1 cellular context compared by ENCODE assay signal in genomic region chr14:24036180-24036962, GRCh38.
TF ChIP-seq lines count a peak whose summit lies in the region.

No MANE protein-coding gene starts in this region.

TF ChIP-seq in GM12878, 131 proteins besides CTCF, POLR2A, EP300 and RAD21:
- TF ChIP-seq NBN (IDR thresholded peaks at IDR 0.05) = peak; percentile 56; the same call in 1 of the 2 replicates
- 0 out of 2 replicates have a peak, but pooled peaks have one; percentile 36 for TF ChIP-seq IRF5 (IDR thresholded peaks at IDR 0.05; ENCODE audit: borderline replicate concordance)
- peak; percentile 47 for TF ChIP-seq IKZF1 (conservative IDR thresholded peaks at IDR 0.05)
- peak; percentile 68; the same call in 1 of the 2 replicates for TF ChIP-seq HDGF (IDR thresholded peaks at IDR 0.05)
- TF ChIP-seq MLLT1 (IDR thresholded peaks at IDR 0.05) = peak; percentile 63; the same call in 1 of the 2 replicates
- TF ChIP-seq SMARCA5 (IDR thresholded peaks at IDR 0.05) = peak; percentile 71; the same call in 1 of the 2 replicates
- TF ChIP-seq EED (IDR thresholded peaks at IDR 0.05; ENCODE audit: low read depth) = peak; percentile 31; the same call in 1 of the 2 replicates
- peak; percentile 17; the same call in 1 of the 2 replicates for TF ChIP-seq TCF12 (IDR thresholded peaks at IDR 0.05; ENCODE audit: low read depth, low read length)
- peak; percentile 5; the same call in 1 of the 2 replicates for TF ChIP-seq RUNX3 (IDR thresholded peaks at IDR 0.05; ENCODE audit: low read length)
- TF ChIP-seq POLR2AphosphoS5 (IDR thresholded peaks at IDR 0.05; ENCODE audit: low read length) = peak; percentile 40; the same call in 1 of the 2 replicates
- TF ChIP-seq IKZF2 (IDR thresholded peaks at IDR 0.05) = peak; percentile 58 to 62; a peak in 3 of 4 replicates
- 0 out of 2 replicates have a peak, but pooled peaks have one; percentile 34 for TF ChIP-seq ZNF687 (IDR thresholded peaks at IDR 0.05)
- peak; percentile 61; the same call in 1 of the 2 replicates for TF ChIP-seq RELB (IDR thresholded peaks at IDR 0.05; ENCODE audit: low read depth)
- TF ChIP-seq SMC3 (IDR thresholded peaks at IDR 0.05; ENCODE audit: borderline replicate concordance, low read length) = peak; percentile 54; the same call in 1 of the 2 replicates
